10 cellular contexts compared by ENCODE assay signal in the genomic region with DNA sequence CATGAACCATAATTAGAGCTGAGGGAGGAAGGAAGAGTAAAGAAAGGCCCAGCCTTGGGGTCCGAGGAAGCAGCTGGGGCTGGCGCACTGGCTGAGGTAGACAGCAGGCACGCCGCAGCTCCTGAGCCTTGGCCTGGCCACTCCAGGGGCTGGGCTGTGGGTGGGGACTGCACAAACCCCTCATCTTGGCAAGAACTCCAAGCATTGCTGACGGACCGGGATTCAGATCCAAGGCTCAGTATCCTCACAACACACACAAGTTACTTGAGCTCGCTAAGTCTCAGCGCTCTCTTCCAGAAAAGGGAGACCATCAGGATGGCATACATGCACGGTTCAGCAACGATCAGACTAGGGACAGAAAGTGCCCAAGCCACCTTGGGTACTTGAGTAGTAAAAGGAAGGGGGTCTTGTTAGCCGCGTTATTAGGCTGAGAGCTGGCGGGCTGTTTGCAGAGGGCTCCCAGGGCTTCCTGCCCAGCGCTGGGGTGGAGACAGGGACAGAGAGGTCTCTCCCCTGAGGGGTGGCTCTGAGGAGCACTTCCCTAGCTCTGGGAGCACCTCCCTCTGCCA. TPM values are rescaled to one million over a fixed set of nuclear protein-coding genes. Genes with fewer than 3 reads are reported as not detected.
DNase-seq lines count a peak whose midpoint lies in the region; ATAC-seq and TF ChIP-seq lines count a peak whose summit lies in the region.
"Had no signal": no experiment of that assay in that cellular context is flagged by ENCODE, and none has a peak within 500 bp of the region (broad histone marks: within the 10 kb centered on the region; RNA-seq: fewer than 3 reads in every experiment).

No MANE protein-coding gene starts in this region.

- DNase-seq in MV-4-11 (lab: John Stamatoyannopoulos, UW) (peak; percentile 60), coronary artery (ENCODE audit: low spot score) (peak; percentile 77), H7 (no peak), NCI-H774 (lab: John Stamatoyannopoulos, UW) (no peak), NCI-H2081 treated with DMSO at 0.1 percent for 48 hours (lab: John Stamatoyannopoulos, UW) (no peak)
- DNase-seq: activated CD4-positive, alpha-beta T cell treated with anti-CD3 and anti-CD28 coated beads, Interleukin-2, amount 50 U/mL, for 1 hour; naive thymus-derived CD4-positive, alpha-beta T cell had no signal

- no peak for TF ChIP-seq CTCF in coronary artery (IDR thresholded peaks at IDR 0.05)

- H3K36me3 ChIP-seq in muscle layer of colon (ENCODE audit: insufficient read depth, low read length), result no peaks in the 10 kb centered on the region
- no peaks in the 10 kb centered on the region for H3K36me3 ChIP-seq in thymus (ENCODE audit: control insufficient read depth, insufficient read depth)
- no peaks in the 10 kb centered on the region for H3K36me3 ChIP-seq in H7 (replicated peaks; ENCODE audit: control insufficient read depth, insufficient read depth, low read length)

- H3K9ac ChIP-seq in muscle layer of colon (ENCODE audit: low read length), result peak overlapping the region; percentile 16

- H3K4me3 ChIP-seq in coronary artery (peak overlapping the region; percentile 56), muscle layer of colon (ENCODE audit: low read depth in 1 of 2, low read length in 2 of 2) (peak overlapping the region; percentile 5 to 15), thymus (ENCODE audit: low read length) (no peak overlapping the region), H7 (ENCODE audit: insufficient read depth, low read depth, low read length) (no peak overlapping the region)

- H3K9me3 ChIP-seq in muscle layer of colon (ENCODE audit: low read length), result no peaks in the 10 kb centered on the region
- no peaks in the 10 kb centered on the region for H3K9me3 ChIP-seq in thymus (ENCODE audit: control insufficient read depth)

- H3K27ac ChIP-seq in coronary artery (peak overlapping the region; percentile 88 to 96), muscle layer of colon (ENCODE audit: low read depth, low read length) (peak overlapping the region; percentile 90), thymus (ENCODE audit: low read depth) (peak overlapping the region; percentile 69)

- 76% methylated on average over 14 of the region's 14 CpGs for WGBS in thymus

- H3K4me1 ChIP-seq in muscle layer of colon (ENCODE audit: insufficient read depth, low read length) (peaks cover 70% of the 10 kb centered on the region), thymus (ENCODE audit: control insufficient read depth, insufficient read depth, low read length) (no peaks in the 10 kb centered on the region)

- peaks cover 0 to 4% of the 10 kb centered on the region in 2 donors for H3K27me3 ChIP-seq in muscle layer of colon (ENCODE audit: control insufficient read depth in 1 of 2, insufficient read depth in 2 of 2, low read length in 2 of 2)
- peaks cover 21% of the 10 kb centered on the region for H3K27me3 ChIP-seq in thymus (ENCODE audit: control insufficient read depth, insufficient read depth)
- peaks cover 5% of the 10 kb centered on the region; the same call in 1 of the 2 replicates for H3K27me3 ChIP-seq in H7 (ENCODE audit: control insufficient read depth, insufficient read depth, low read length)

- ATAC-seq in activated CD4-positive, CD25-positive, alpha-beta regulatory T cell treated with anti-CD3 and anti-CD28 coated beads, Interleukin-2, amount 50 U/mL, for 24 hours, result no peak
- ATAC-seq: naive thymus-derived CD4-positive, alpha-beta T cell had no signal

RNA-seq across cellular contexts. Expression of gene TNS3, which starts 4.5 kb away (rescaled TPM):
- polyA plus RNA-seq in thymus, result 6.2 TPM
- 28.9 and 31.3 TPM in 2 replicates for total RNA-seq in H7 (2014; rRNA removed; shearing (Covaris generic))
- polyA plus RNA-seq: naive thymus-derived CD4-positive, alpha-beta T cell had no signal

Comparison
In these comparisons a context has a peak if more than half of its experiments do, and no peak if none do; other contexts are left out.
1. DNase-seq: peak in MV-4-11 (single experiment) and coronary artery (single experiment); none in H7 (single experiment), NCI-H774 (single experiment) and NCI-H2081 treated with DMSO at 0.1 percent for 48 hours (single experiment).
2. H3K4me3 ChIP-seq: peak in coronary artery (single experiment) and muscle layer of colon (2 of 2); none in thymus (single experiment) and H7 (single experiment).
3. Peak in every context shown above with its lines, with median percentiles within 50 percentile points of each other: H3K27ac ChIP-seq.